In the genomic region with DNA sequence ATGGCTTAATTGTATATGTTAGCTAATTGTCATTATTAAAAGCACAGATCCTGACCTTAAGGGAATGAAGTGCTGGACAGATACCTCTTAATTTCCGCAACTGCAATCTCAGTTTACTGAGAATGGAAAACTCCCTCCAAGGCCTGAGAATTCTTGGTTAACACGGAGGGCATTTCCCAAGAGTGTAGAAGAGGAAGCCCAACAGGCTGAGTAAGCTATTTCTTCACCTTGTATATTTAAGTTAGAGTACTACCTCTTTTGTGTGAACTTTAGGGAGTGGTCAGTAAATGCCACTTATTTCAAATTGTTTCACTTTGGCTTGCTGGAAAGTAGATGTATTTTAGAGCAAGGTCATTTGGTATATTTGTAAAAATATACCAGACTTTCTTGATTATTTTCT, we compare ENCODE assay signal across 25 cellular contexts. TPM values are rescaled to one million over a fixed set of nuclear protein-coding genes. Genes with fewer than 3 reads are reported as not detected.
DNase-seq lines count a peak whose midpoint lies in the region; ATAC-seq and TF ChIP-seq lines count a peak whose summit lies in the region.
"Had no signal": no experiment of that assay in that cellular context is flagged by ENCODE, and none has a peak within 500 bp of the region (broad histone marks: within the 10 kb centered on the region; RNA-seq: fewer than 3 reads in every experiment).

No MANE protein-coding gene starts in this region.

- no peaks in the 10 kb centered on the region for H3K27me3 Mint-ChIP-seq in progenitor cell of endocrine pancreas

- no peaks in the 10 kb centered on the region for H3K36me3 ChIP-seq in right atrium auricular region
- no peaks in the 10 kb centered on the region for H3K36me3 ChIP-seq in lower lobe of right lung
- H3K36me3 ChIP-seq in WERI-Rb-1, result no peaks in the 10 kb centered on the region
- H3K36me3 ChIP-seq: BE2C, colonic mucosa, pancreas had no signal

- H3K27ac ChIP-seq in right atrium auricular region, result peak overlapping the region in 1 of 2 donors; percentile 13
- H3K27ac ChIP-seq in adipose tissue (ENCODE audit: low read depth, low read length), result peak overlapping the region; percentile 26
- peak overlapping the region; percentile 72 for H3K27ac ChIP-seq in lower lobe of right lung
- no peak overlapping the region for H3K27ac ChIP-seq in WERI-Rb-1
- H3K27ac ChIP-seq: colonic mucosa had no signal

- H3K36me3 Mint-ChIP-seq in progenitor cell of endocrine pancreas (ENCODE audit: insufficient read depth), result no peaks in the 10 kb centered on the region
- H3K36me3 Mint-ChIP-seq: natural killer cell treated with Interleukin-12 subunit alpha and Interleukin-12 subunit beta and Interleukin-15 and Interleukin-18, amount 100 ng/mL, for 72 hours; stimulated activated effector memory CD8-positive, alpha-beta T cell treated with anti-CD3 and anti-CD28 coated beads, Interleukin-12 subunit alpha, Interleukin-12 subunit beta, amount 100 ng/mL, for 72 hours; WTC11 had no signal

- H3K4me1 Mint-ChIP-seq in progenitor cell of endocrine pancreas (ENCODE audit: low read depth), result no peaks in the 10 kb centered on the region
- H3K4me1 Mint-ChIP-seq: activated naive CD8-positive, alpha-beta T cell treated with anti-CD3 and anti-CD28 coated beads, Interleukin-2, amount 50 U/mL, for 24 hours; stimulated activated effector memory CD8-positive, alpha-beta T cell treated with anti-CD3 and anti-CD28 coated beads, Interleukin-12 subunit alpha, Interleukin-12 subunit beta, amount 100 ng/mL, for 72 hours had no signal

- TF ChIP-seq CTCF in right atrium auricular region (IDR thresholded peaks at IDR 0.05) (no peak), lower lobe of right lung (IDR thresholded peaks at IDR 0.05) (no peak), GM13976 (IDR thresholded peaks at IDR 0.05; ENCODE audit: borderline replicate concordance, control extremely low read depth, extremely low read depth, insufficient read depth, missing control alignments) (no peak), WERI-Rb-1 (IDR thresholded peaks at IDR 0.05; ENCODE audit: low read depth, low read length) (no peak), progenitor cell of endocrine pancreas (IDR thresholded peaks at IDR 0.05; ENCODE audit: unreplicated experiment) (no peak)

- H3K4me3 Mint-ChIP-seq in progenitor cell of endocrine pancreas (ENCODE audit: low read depth), result no peak overlapping the region
- H3K4me3 Mint-ChIP-seq: activated naive CD8-positive, alpha-beta T cell treated with anti-CD3 and anti-CD28 coated beads, Interleukin-2, amount 50 U/mL, for 24 hours; natural killer cell treated with Interleukin-12 subunit alpha and Interleukin-12 subunit beta and Interleukin-15 and Interleukin-18, amount 100 ng/mL, for 72 hours; stimulated activated effector memory CD8-positive, alpha-beta T cell treated with anti-CD3 and anti-CD28 coated beads, Interleukin-12 subunit alpha, Interleukin-12 subunit beta, amount 100 ng/mL, for 72 hours; WTC11 had no signal

- H3K4me3 ChIP-seq in right atrium auricular region, result no peak overlapping the region
- H3K4me3 ChIP-seq in lower lobe of right lung, result no peak overlapping the region
- no peak overlapping the region for H3K4me3 ChIP-seq in WERI-Rb-1 (ENCODE audit: low read depth, low read length)
- H3K4me3 ChIP-seq: body of pancreas, colonic mucosa, K562, pancreas had no signal

- intact Hi-C loops in Right ventricle myocardium inferior (cut with DNase I), result no loop called here
- intact Hi-C loops in lower lobe of right lung (cut with DNase I), result no loop called here

- in situ Hi-C loops in GM13976 (cut with MboI; ENCODE audit: low sequenced_read_pairs, unreplicated experiment), result no loop called here

- H3K27me3 ChIP-seq in right atrium auricular region (no peaks in the 10 kb centered on the region), lower lobe of right lung (ENCODE audit: low read depth) (no peaks in the 10 kb centered on the region), WERI-Rb-1 (ENCODE audit: insufficient read depth, low read depth, severe bottlenecking) (no peaks in the 10 kb centered on the region)
- H3K27me3 ChIP-seq: BE2C, body of pancreas, colonic mucosa, pancreas had no signal

- H3K27ac Mint-ChIP-seq in progenitor cell of endocrine pancreas, result no peak overlapping the region
- H3K27ac Mint-ChIP-seq: activated naive CD8-positive, alpha-beta T cell treated with anti-CD3 and anti-CD28 coated beads, Interleukin-2, amount 50 U/mL, for 24 hours; natural killer cell treated with Interleukin-12 subunit alpha and Interleukin-12 subunit beta and Interleukin-15 and Interleukin-18, amount 100 ng/mL, for 72 hours; stimulated activated effector memory CD8-positive, alpha-beta T cell treated with anti-CD3 and anti-CD28 coated beads, Interleukin-12 subunit alpha, Interleukin-12 subunit beta, amount 100 ng/mL, for 72 hours; WTC11 had no signal

- DNase-seq in Right ventricle myocardium inferior (ENCODE audit: missing footprints), result no peak
- DNase-seq in right atrium auricular region (ENCODE audit: low spot score), result no peak
- no peak for DNase-seq in lower lobe of right lung
- DNase-seq in GM13976 (ENCODE audit: low spot score), result no peak
- DNase-seq in WERI-Rb-1, result no peak
- no peak for DNase-seq in HK-2 (ENCODE audit: unreplicated experiment)
- DNase-seq in progenitor cell of endocrine pancreas (ENCODE audit: low spot score, unreplicated experiment), result no peak
- DNase-seq: 8988T; activated CD4-positive, alpha-beta T cell treated with anti-CD3 and anti-CD28 coated beads, Interleukin-2, amount 50 U/mL, for 48 hours; activated effector memory CD4-positive, alpha-beta T cell treated with anti-CD3 and anti-CD28 coated beads, Interleukin-2, amount 50 U/mL, for 16 hours; activated naive CD8-positive, alpha-beta T cell treated with anti-CD3 and anti-CD28 coated beads, Interleukin-2, amount 50 U/mL, for 24 hours; BE2C; colonic mucosa; COR-L47; DND-41; kidney; NCI-H1048; NCI-H2029 treated with DMSO at 0.1 percent for 48 hours; pancreas had no signal

- H3K4me1 ChIP-seq in right atrium auricular region (no peaks in the 10 kb centered on the region), lower lobe of right lung (peaks cover 8% of the 10 kb centered on the region)
- H3K4me1 ChIP-seq: body of pancreas, colonic mucosa, pancreas had no signal

- H3K9me3 ChIP-seq in right atrium auricular region, result no peaks in the 10 kb centered on the region
- H3K9me3 ChIP-seq in lower lobe of right lung, result no peaks in the 10 kb centered on the region
- H3K9me3 ChIP-seq in WERI-Rb-1 (ENCODE audit: severe bottlenecking), result no peaks in the 10 kb centered on the region
- H3K9me3 ChIP-seq: BE2C, body of pancreas, colonic mucosa, pancreas had no signal

- no peaks in the 10 kb centered on the region for H3K9me3 Mint-ChIP-seq in progenitor cell of endocrine pancreas (ENCODE audit: low read depth)
- H3K9me3 Mint-ChIP-seq: activated naive CD8-positive, alpha-beta T cell treated with anti-CD3 and anti-CD28 coated beads, Interleukin-2, amount 50 U/mL, for 24 hours; natural killer cell treated with Interleukin-12 subunit alpha and Interleukin-12 subunit beta and Interleukin-15 and Interleukin-18, amount 100 ng/mL, for 72 hours; stimulated activated effector memory CD8-positive, alpha-beta T cell treated with anti-CD3 and anti-CD28 coated beads, Interleukin-12 subunit alpha, Interleukin-12 subunit beta, amount 100 ng/mL, for 72 hours; WTC11 had no signal

- 27 to 73% (median 47%) methylated on average over 2 of the region's 2 CpGs for WGBS in adipose tissue, 3 donors

- ATAC-seq in Right ventricle myocardium inferior (peak; percentile 44), lower lobe of right lung (peak; percentile 83 to 89)
- ATAC-seq: activated naive CD8-positive, alpha-beta T cell treated with anti-CD3 and anti-CD28 coated beads, Interleukin-2, amount 50 U/mL, for 24 hours; body of pancreas; K562; natural killer cell treated with Interleukin-12 subunit alpha and Interleukin-12 subunit beta and Interleukin-15 and Interleukin-18, amount 100 ng/mL, for 72 hours; stimulated activated effector memory CD8-positive, alpha-beta T cell treated with anti-CD3 and anti-CD28 coated beads, Interleukin-12 subunit alpha, Interleukin-12 subunit beta, amount 100 ng/mL, for 72 hours had no signal

RNA-seq across cellular contexts. Expression of gene C9orf72, which starts 25.8 kb away (rescaled TPM):
- total RNA-seq in Right ventricle myocardium inferior (18.7 TPM), right atrium auricular region (10 to 100 TPM in 1 of 2 donors, 1 to 10 TPM in 1; 8.4 to 10.3 TPM), lower lobe of right lung (28.9 TPM), progenitor cell of endocrine pancreas (18.6 and 23.4 TPM in 2 replicates)
- polyA plus RNA-seq in adipose tissue, result 10 to 100 TPM in 2 of 3 donors, 1 to 10 TPM in 1; 4.3 to 11.7 (median 10.3) TPM
